In genomic region chr5:172659909-172660628, GRCh38 we compare ENCODE assay signal across 1 cellular context.
A peak's percentile ranks its signal among the peaks of the same experiment; 100 is the strongest.
TF ChIP-seq lines count a peak whose summit lies in the region.

No MANE protein-coding gene starts in this region.

TF ChIP-seq in HepG2, 621 proteins besides CTCF, POLR2A, EP300 and RAD21 (continued from another document and continues in another):
- TF ChIP-seq ZNF503 (CRISPR knock-in tag; IDR thresholded peaks at IDR 0.05): no peak
- peak; percentile 57; the same call in 1 of the 2 replicates for TF ChIP-seq ZZZ3 (CRISPR knock-in tag; IDR thresholded peaks at IDR 0.05; ENCODE audit: borderline replicate concordance)
- peak; percentile 97 for TF ChIP-seq PAXIP1 (CRISPR knock-in tag; conservative IDR thresholded peaks at IDR 0.05)
- peak; percentile 89 for TF ChIP-seq TCF7 (IDR thresholded peaks at IDR 0.05; ENCODE audit: low read depth)
- no peak for TF ChIP-seq HNRNPK (IDR thresholded peaks at IDR 0.05; ENCODE audit: low read depth, low read length, poor library complexity, severe bottlenecking)
- no peak for TF ChIP-seq EED (CRISPR knock-in tag; IDR thresholded peaks at IDR 0.05)
- TF ChIP-seq ZNF747 (CRISPR knock-in tag; IDR thresholded peaks at IDR 0.05; ENCODE audit: borderline replicate concordance): peak; percentile 65; the same call in 1 of the 2 replicates
- TF ChIP-seq ZMYM4 (CRISPR knock-in tag; IDR thresholded peaks at IDR 0.05): no peak; the same call in 1 of the 2 replicates
- no peak for TF ChIP-seq ZNF235 (CRISPR knock-in tag; IDR thresholded peaks at IDR 0.05; ENCODE audit: borderline replicate concordance)
- no peak; the same call in 1 of the 2 replicates for TF ChIP-seq NCOA1 (CRISPR knock-in tag; IDR thresholded peaks at IDR 0.05)
- no peak for TF ChIP-seq ZNF572 (CRISPR knock-in tag; IDR thresholded peaks at IDR 0.05)
- no peak for TF ChIP-seq NR1H2 (CRISPR knock-in tag; IDR thresholded peaks at IDR 0.05; ENCODE audit: borderline replicate concordance, low read depth)
- peak; percentile 72; the same call in 1 of the 2 replicates for TF ChIP-seq RORA (CRISPR knock-in tag; IDR thresholded peaks at IDR 0.05)
- peak; percentile 47; the same call in 1 of the 2 replicates for TF ChIP-seq NCOR1 (IDR thresholded peaks at IDR 0.05; ENCODE audit: borderline replicate concordance, low read length)
- 0 out of 2 replicates have a peak, but pooled peaks have one; percentile 53 for TF ChIP-seq ZBTB10 (CRISPR knock-in tag; IDR thresholded peaks at IDR 0.05; ENCODE audit: borderline replicate concordance)
- peak; percentile 47; the same call in 1 of the 2 replicates for TF ChIP-seq ZSCAN29 (CRISPR knock-in tag; conservative IDR thresholded peaks at IDR 0.05)
- no peak for TF ChIP-seq GABPA (IDR thresholded peaks at IDR 0.05; ENCODE audit: low read depth, low read length)
- peak; percentile 78 for TF ChIP-seq GABPA (CRISPR knock-in tag; IDR thresholded peaks at IDR 0.05; ENCODE audit: low read depth)
- TF ChIP-seq HOMEZ (CRISPR knock-in tag; IDR thresholded peaks at IDR 0.05; ENCODE audit: low read depth): peak; percentile 9; the same call in 1 of the 2 replicates
- peak; percentile 51 to 56 for TF ChIP-seq HMGXB4 (CRISPR knock-in tag; IDR thresholded peaks at IDR 0.05; ENCODE audit: borderline replicate concordance in 1 of 2, low read depth in 1 of 2)
- TF ChIP-seq GPBP1L1 (CRISPR knock-in tag; IDR thresholded peaks at IDR 0.05): no peak
- TF ChIP-seq USF2 (IDR thresholded peaks at IDR 0.05; ENCODE audit: low read depth, low read length): no peak
- no peak for TF ChIP-seq USF2 (CRISPR knock-in tag; IDR thresholded peaks at IDR 0.05; ENCODE audit: borderline replicate concordance)
- TF ChIP-seq STAT5B (CRISPR knock-in tag; IDR thresholded peaks at IDR 0.05): no peak
- no peak for TF ChIP-seq KAT7 (CRISPR knock-in tag; IDR thresholded peaks at IDR 0.05; ENCODE audit: borderline replicate concordance)
- TF ChIP-seq SNRNP70 (IDR thresholded peaks at IDR 0.05; ENCODE audit: low read depth, low read length): no peak
- no peak for TF ChIP-seq ZBTB42 (CRISPR knock-in tag; IDR thresholded peaks at IDR 0.05)
- peak; percentile 69 for TF ChIP-seq SALL1 (CRISPR knock-in tag; IDR thresholded peaks at IDR 0.05)
- no peak for TF ChIP-seq NPAS2 (CRISPR knock-in tag; IDR thresholded peaks at IDR 0.05; ENCODE audit: borderline replicate concordance)
- TF ChIP-seq ZNF143 (CRISPR knock-in tag; IDR thresholded peaks at IDR 0.05): peak; percentile 81
- TF ChIP-seq AKNA (CRISPR knock-in tag; IDR thresholded peaks at IDR 0.05; ENCODE audit: borderline replicate concordance): no peak
- TF ChIP-seq TRIM22 (IDR thresholded peaks at IDR 0.05): no peak
- TF ChIP-seq ZNF30 (CRISPR knock-in tag; IDR thresholded peaks at IDR 0.05): no peak
- no peak for TF ChIP-seq SIN3B (IDR thresholded peaks at IDR 0.05; ENCODE audit: low read length)
- peak; percentile 16; the same call in 1 of the 2 replicates for TF ChIP-seq HMG20B (CRISPR knock-in tag; conservative IDR thresholded peaks at IDR 0.05)
- 0 out of 2 replicates have a peak, but pooled peaks have one; percentile 34 for TF ChIP-seq SMYD3 (CRISPR knock-in tag; IDR thresholded peaks at IDR 0.05)
- TF ChIP-seq ZNF660 (CRISPR knock-in tag; IDR thresholded peaks at IDR 0.05; ENCODE audit: borderline replicate concordance, low read depth): no peak
- TF ChIP-seq ZNF841 (CRISPR knock-in tag; IDR thresholded peaks at IDR 0.05; ENCODE audit: borderline replicate concordance): 0 out of 2 replicates have a peak, but pooled peaks have one; percentile 53
